ENCODE assay signal across 19 cellular contexts in the genomic region with DNA sequence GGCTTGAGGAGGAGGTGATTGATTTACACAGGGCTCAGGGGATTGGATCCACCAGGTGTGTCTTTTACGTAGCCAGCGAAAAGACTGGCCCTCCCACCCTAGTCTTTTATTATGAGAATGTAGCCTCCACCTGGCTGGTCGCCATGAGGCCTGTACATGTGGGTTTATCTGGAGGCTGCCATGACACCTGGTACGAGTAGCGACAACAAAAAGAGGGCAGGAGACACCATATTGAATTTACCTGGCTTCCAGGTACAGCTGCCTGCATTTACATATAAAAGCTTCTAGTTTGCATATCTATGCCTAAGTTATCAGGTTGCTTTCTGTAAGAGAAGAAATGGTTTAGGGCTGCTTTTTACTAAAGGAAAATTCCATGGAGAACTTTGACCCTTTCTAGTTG.
DNase-seq lines count a peak whose midpoint lies in the region; ATAC-seq and TF ChIP-seq lines count a peak whose summit lies in the region.
"Had no signal": no experiment of that assay in that cellular context is flagged by ENCODE, and none has a peak within 500 bp of the region (broad histone marks: within the 10 kb centered on the region; RNA-seq: fewer than 3 reads in every experiment).

No MANE protein-coding gene starts in this region.

- H3K36me3 ChIP-seq in GM23338 (ENCODE audit: insufficient read depth) (no peaks in the 10 kb centered on the region), HUES64 (ENCODE audit: insufficient read depth, low read length) (no peaks in the 10 kb centered on the region), endodermal cell (ENCODE audit: control insufficient read depth, insufficient read depth, low read length) (no peaks in the 10 kb centered on the region), iPS DF 6.9 (ENCODE audit: control insufficient read depth, insufficient read depth, low read length) (no peaks in the 10 kb centered on the region)
- H3K36me3 ChIP-seq: BLaER1 treated with 17β-estradiol and CSF1 and Interleukin-3, amounts not matched to agents 10 nM and 100 nM had no signal

- peaks cover 9% of the 10 kb centered on the region; the same call in 1 of the 2 replicates for H3K9me2 ChIP-seq in GM23338 (ENCODE audit: insufficient read depth)

- 0 out of 2 replicates have a peak overlapping the region, but pooled peaks have one; percentile 6 for H2AFZ ChIP-seq in GM23338

- no peaks in the 10 kb centered on the region for H3K27me3 Mint-ChIP-seq in GM23338 (ENCODE audit: insufficient read depth, low read depth, poor library complexity)
- no peaks in the 10 kb centered on the region for H3K27me3 Mint-ChIP-seq in endodermal cell (ENCODE audit: insufficient read depth)
- H3K27me3 Mint-ChIP-seq in chondrocyte (ENCODE audit: low read depth) = no peaks in the 10 kb centered on the region
- H3K27me3 Mint-ChIP-seq: B cell had no signal

- H3K27me3 ChIP-seq in GM23338 (ENCODE audit: insufficient read depth) (no peaks in the 10 kb centered on the region), HUES64 (ENCODE audit: insufficient read depth, low read length) (no peaks in the 10 kb centered on the region), endodermal cell (ENCODE audit: control insufficient read depth, insufficient read depth, low read length, poor library complexity, severe bottlenecking) (no peaks in the 10 kb centered on the region), iPS DF 6.9 (ENCODE audit: control insufficient read depth, insufficient read depth, low read length) (no peaks in the 10 kb centered on the region)
- H3K27me3 ChIP-seq: BLaER1 treated with 17β-estradiol and CSF1 and Interleukin-3, amounts not matched to agents 10 nM and 100 nM had no signal

- H3K36me3 Mint-ChIP-seq in GM23338 (ENCODE audit: low read depth) = peaks cover 9% of the 10 kb centered on the region; the same call in 2 of the 3 replicates
- H3K36me3 Mint-ChIP-seq in endodermal cell (ENCODE audit: low read depth) = no peaks in the 10 kb centered on the region
- H3K36me3 Mint-ChIP-seq in chondrocyte (ENCODE audit: low read depth) = no peaks in the 10 kb centered on the region
- H3K36me3 Mint-ChIP-seq: CD8-positive, alpha-beta T cell had no signal

- peaks cover 6% of the 10 kb centered on the region; the same call in 1 of the 2 replicates for H3K4me1 ChIP-seq in GM23338 (ENCODE audit: insufficient read depth)
- peaks cover 11% of the 10 kb centered on the region; the same call in 1 of the 2 replicates for H3K4me1 ChIP-seq in HUES64 (ENCODE audit: insufficient read depth, low read length)
- no peaks in the 10 kb centered on the region for H3K4me1 ChIP-seq in endodermal cell (ENCODE audit: control insufficient read depth, insufficient read depth, low read length)
- H3K4me1 ChIP-seq in iPS DF 6.9 (ENCODE audit: control insufficient read depth, insufficient read depth, low read length) = no peaks in the 10 kb centered on the region
- H3K4me1 ChIP-seq: BLaER1 treated with 17β-estradiol and CSF1 and Interleukin-3, amounts not matched to agents 10 nM and 100 nM had no signal

- H3K9me3 ChIP-seq in HUES64 (ENCODE audit: insufficient read depth, low read depth, low read length) (no peaks in the 10 kb centered on the region), endodermal cell (ENCODE audit: control insufficient read depth, low read length) (no peaks in the 10 kb centered on the region), iPS DF 6.9 (ENCODE audit: control insufficient read depth, insufficient read depth, low read length) (no peaks in the 10 kb centered on the region)
- H3K9me3 ChIP-seq: BLaER1 treated with 17β-estradiol and CSF1 and Interleukin-3, amounts not matched to agents 10 nM and 100 nM had no signal

- TF ChIP-seq CTCF in GM23338 (conservative IDR thresholded peaks at IDR 0.05; ENCODE audit: low read depth in 2 of 2) = no peak
- no peak for TF ChIP-seq CTCF in endodermal cell (conservative IDR thresholded peaks at IDR 0.05)
- TF ChIP-seq CTCF in chondrocyte (IDR thresholded peaks at IDR 0.05) = no peak

- H3K4me1 Mint-ChIP-seq in GM23338 (peaks cover 11% of the 10 kb centered on the region), endodermal cell (peaks cover under 1% of the 10 kb centered on the region), chondrocyte (ENCODE audit: low read depth) (no peaks in the 10 kb centered on the region)
- H3K4me1 Mint-ChIP-seq: B cell had no signal

- H3K79me2 ChIP-seq in GM23338 (replicated peaks; ENCODE audit: insufficient read depth) = no peaks in the 10 kb centered on the region

- no peak overlapping the region for H3K4me3 ChIP-seq in GM23338
- H3K4me3 ChIP-seq in HUES64 (ENCODE audit: low read length) = no peak overlapping the region; the same call in 1 of the 2 replicates
- H3K4me3 ChIP-seq in endodermal cell (ENCODE audit: low read length) = no peak overlapping the region
- H3K4me3 ChIP-seq in iPS DF 6.9 (ENCODE audit: low read length) = no peak overlapping the region
- H3K4me3 ChIP-seq: BLaER1 treated with 17β-estradiol and CSF1 and Interleukin-3, amounts not matched to agents 10 nM and 100 nM; GM12878; K562 had no signal

- WGBS in HUES64 = 79% methylated on average over 5 of the region's 5 CpGs
- WGBS in endodermal cell (ENCODE audit: insufficient coverage in 1 of 2, insufficient read length in 1 of 2), 2 experiments = 80 to 85% methylated on average over 3 to 5 of the region's 5 CpGs
- WGBS in iPS DF 6.9 (ENCODE audit: insufficient coverage, insufficient read length) = no CpG with 5 or more reads among the region's 5 CpGs

- DNase-seq in GM23338 (ENCODE audit: low spot score) = peak; percentile 62
- peak; percentile 47 for DNase-seq in endodermal cell
- peak; percentile 2 for DNase-seq in iPS DF 6.9 (ENCODE audit: low read depth, low spot score)
- no peak for DNase-seq in globus pallidus (ENCODE audit: low spot score)
- no peak for DNase-seq in epidermal melanocyte (ENCODE audit: insufficient read length, low spot score)
- DNase-seq in activated CD8-positive, alpha-beta memory T cell treated with anti-CD3 and anti-CD28 coated beads, Interleukin-2, amount 50 U/mL, for 4 hours = no peak
- DNase-seq in chondrocyte (ENCODE audit: low spot score) = no peak
- DNase-seq: 8988T; Calu3; CD8-positive, alpha-beta T cell; DMS79 treated with DMSO at 0.1 percent for 48 hours; HCEC 1CT; IMR-90 had no signal

- H3K9ac ChIP-seq in HUES64 (ENCODE audit: low read depth, low read length) (peak overlapping the region; percentile 29; the same call in 1 of the 2 replicates), endodermal cell (ENCODE audit: extremely low read depth, low read length, poor library complexity, severe bottlenecking) (no peak overlapping the region)
- H3K9ac ChIP-seq: BLaER1 treated with 17β-estradiol and CSF1 and Interleukin-3, amounts not matched to agents 10 nM and 100 nM had no signal

- 0 out of 3 replicates have a peak overlapping the region, but pooled peaks have one; percentile 12 for H3K4me3 Mint-ChIP-seq in GM23338
- no peak overlapping the region for H3K4me3 Mint-ChIP-seq in endodermal cell
- H3K4me3 Mint-ChIP-seq in chondrocyte (ENCODE audit: unreplicated experiment) = no peak overlapping the region
- H3K4me3 Mint-ChIP-seq: B cell; CD8-positive, alpha-beta T cell had no signal

- ATAC-seq in GM23338 = peak; percentile 65
- ATAC-seq: CD8-positive, alpha-beta T cell; GM12878; K562 had no signal

- H3K27ac Mint-ChIP-seq in GM23338 (peak overlapping the region; percentile 96), endodermal cell (peak overlapping the region; percentile 61), chondrocyte (ENCODE audit: unreplicated experiment) (no peak overlapping the region)
- H3K27ac Mint-ChIP-seq: B cell; CD8-positive, alpha-beta T cell had no signal

- H3K27ac ChIP-seq in GM23338 (ENCODE audit: low read depth) (no peak overlapping the region), HUES64 (ENCODE audit: low read depth, low read length) (no peak overlapping the region), endodermal cell (ENCODE audit: low read depth, low read length) (no peak overlapping the region), iPS DF 6.9 (ENCODE audit: low read length) (no peak overlapping the region)
- H3K27ac ChIP-seq: BLaER1 treated with 17β-estradiol and CSF1 and Interleukin-3, amounts not matched to agents 10 nM and 100 nM; HL-60 had no signal

- H3K9me3 Mint-ChIP-seq in GM23338 (no peaks in the 10 kb centered on the region; the same call in 2 of the 3 replicates), endodermal cell (no peaks in the 10 kb centered on the region), chondrocyte (ENCODE audit: low read depth) (peaks cover under 1% of the 10 kb centered on the region)

- H3K4me2 ChIP-seq in GM23338 = peak overlapping the region; percentile 10; the same call in 1 of the 2 replicates
- H3K4me2 ChIP-seq: BLaER1 treated with 17β-estradiol and CSF1 and Interleukin-3, amounts not matched to agents 10 nM and 100 nM had no signal

- H3F3A ChIP-seq in GM23338 (replicated peaks; ENCODE audit: low read depth) = no peaks in the 10 kb centered on the region

- H4K20me1 ChIP-seq in GM23338 (replicated peaks; ENCODE audit: insufficient read depth) = no peaks in the 10 kb centered on the region
- H4K20me1 ChIP-seq: BLaER1 treated with 17β-estradiol and CSF1 and Interleukin-3, amounts not matched to agents 10 nM and 100 nM had no signal

TF ChIP-seq in GM23338, 12 proteins besides CTCF, POLR2A, EP300 and RAD21:
- no peak for TF ChIP-seq CREB1 (CRISPR knock-in tag; IDR thresholded peaks at IDR 0.05; ENCODE audit: low read depth)
- TF ChIP-seq EZH2 (IDR thresholded peaks at IDR 0.05; ENCODE audit: low read depth, unreplicated experiment) = no peak
- TF ChIP-seq ZNF114 (CRISPR knock-in tag; IDR thresholded peaks at IDR 0.05) = peak; percentile 68; the same call in 1 of the 2 replicates

Comparison
In these comparisons a context has a peak if more than half of its experiments do, and no peak if none do; other contexts are left out.
1. DNase-seq: peak in GM23338 (single experiment), endodermal cell (single experiment) and iPS DF 6.9 (single experiment); none in globus pallidus (single experiment), epidermal melanocyte (single experiment), activated CD8-positive, alpha-beta memory T cell treated with anti-CD3 and anti-CD28 coated beads, Interleukin-2, amount 50 U/mL, for 4 hours (single experiment) and chondrocyte (single experiment).